ENCODE assay signal across 8 cellular contexts in genomic region chr3:28242519-28242918, GRCh38. TPM values are rescaled to one million over a fixed set of nuclear protein-coding genes. Genes with fewer than 3 reads are reported as not detected.
DNase-seq lines count a peak whose midpoint lies in the region; ATAC-seq and TF ChIP-seq lines count a peak whose summit lies in the region.

No MANE protein-coding gene starts in this region.

- H3K27ac ChIP-seq in DOHH2 (ENCODE audit: low read depth, low read length) (no peak overlapping the region), PC-3 (ENCODE audit: low read length) (no peak overlapping the region), esophagus (ENCODE audit: low read depth in 2 of 2, low read length in 1 of 2) (no peak overlapping the region), psoas muscle (no peak overlapping the region)

- POLR2A ChIA-PET in PC-3 (lab: Charles Lee; ENCODE audit: unreplicated experiment) = no interaction called here

- no peaks in the 10 kb centered on the region for H4K20me1 ChIP-seq in DOHH2 (ENCODE audit: control insufficient read depth, insufficient read depth, low read depth, low read length)
- H4K20me1 ChIP-seq in PC-3 (ENCODE audit: low read length) = no peaks in the 10 kb centered on the region

- 92 to 96% methylated on average over 3 of the region's 3 CpGs for WGBS in esophagus, 2 donors
- 94 to 98% (median 98%) methylated on average over 3 of the region's 3 CpGs for WGBS in psoas muscle, 3 donors

- intact Hi-C loops in PC-3 (cut with micrococcal nuclease) (loop anchor here (5.0 kb wide), 1 partner anchor 530 kb away; no protein-coding TSS in a partner anchor), psoas muscle (cut with DNase I) (no loop called here)

- peak overlapping the region; percentile 93 for H3K9ac ChIP-seq in PC-3 (ENCODE audit: low read length)

- no peaks in the 10 kb centered on the region for H3K27me3 ChIP-seq in DOHH2 (ENCODE audit: control insufficient read depth, low read length)
- H3K27me3 ChIP-seq in PC-3 (ENCODE audit: low read length) = no peaks in the 10 kb centered on the region
- no peaks in the 10 kb centered on the region for H3K27me3 ChIP-seq in esophagus (ENCODE audit: control insufficient read depth in 1 of 2, insufficient read depth in 2 of 2, low read length in 2 of 2)
- no peaks in the 10 kb centered on the region for H3K27me3 ChIP-seq in psoas muscle (ENCODE audit: insufficient read depth in 3 of 3, low read length in 2 of 3)

- H3K4me1 ChIP-seq in DOHH2 (ENCODE audit: control insufficient read depth, low read length) = peaks cover 20% of the 10 kb centered on the region
- H3K4me1 ChIP-seq in PC-3 (ENCODE audit: insufficient read depth, low read length) = peaks cover 22% of the 10 kb centered on the region
- no peaks in the 10 kb centered on the region for H3K4me1 ChIP-seq in esophagus (ENCODE audit: control insufficient read depth in 2 of 2, insufficient read depth in 2 of 2, low read length in 1 of 2)
- peaks cover 17% of the 10 kb centered on the region for H3K4me1 ChIP-seq in psoas muscle

- CTCF ChIA-PET in PC-3 (lab: Charles Lee) = no interaction called here

- H3K4me2 ChIP-seq in DOHH2 (ENCODE audit: low read length) (peak overlapping the region; percentile 77), PC-3 (ENCODE audit: low read length) (peak overlapping the region; percentile 95)

- DNase-seq in PC-3 (no peak), psoas muscle (no peak), ureter (ENCODE audit: low spot score) (no peak), NCI-H345 (lab: John Stamatoyannopoulos, UW) (no peak), COLO668 (lab: John Stamatoyannopoulos, UW; ENCODE audit: unreplicated experiment) (no peak)

- peak overlapping the region; percentile 77; the same call in 1 of the 2 replicates for H2AFZ ChIP-seq in PC-3 (ENCODE audit: low read length)

- H3K4me3 ChIP-seq in DOHH2 (ENCODE audit: low read length) = peak overlapping the region; percentile 83
- H3K4me3 ChIP-seq in PC-3 (ENCODE audit: low read length) = peak overlapping the region; percentile 84
- H3K4me3 ChIP-seq in esophagus (ENCODE audit: low read depth in 1 of 2, low read length in 2 of 2) = peak overlapping the region; percentile 87 to 90
- peak overlapping the region; percentile 85 for H3K4me3 ChIP-seq in psoas muscle

- H3F3A ChIP-seq in DOHH2 (ENCODE audit: control insufficient read depth, insufficient read depth) (no peaks in the 10 kb centered on the region), PC-3 (ENCODE audit: low read length, unreplicated experiment) (no peaks in the 10 kb centered on the region)

- TF ChIP-seq CTCF in DOHH2 (IDR thresholded peaks at IDR 0.05; ENCODE audit: low read depth, low read length, poor library complexity, severe bottlenecking) (no peak), PC-3 (conservative IDR thresholded peaks at IDR 0.05; ENCODE audit: low read depth, low read length) (no peak), psoas muscle (IDR thresholded peaks at IDR 0.05) (no peak)

- no peaks in the 10 kb centered on the region for H3K9me3 ChIP-seq in DOHH2 (ENCODE audit: control insufficient read depth, insufficient read depth, low read length)
- H3K9me3 ChIP-seq in PC-3 (ENCODE audit: low read length) = no peaks in the 10 kb centered on the region
- no peaks in the 10 kb centered on the region for H3K9me3 ChIP-seq in esophagus (ENCODE audit: control insufficient read depth in 2 of 2, insufficient read depth in 1 of 2, low read depth in 1 of 2, low read length in 1 of 2)
- H3K9me3 ChIP-seq in psoas muscle = no peaks in the 10 kb centered on the region

- no peaks in the 10 kb centered on the region for H3K9me2 ChIP-seq in DOHH2 (replicated peaks; ENCODE audit: control insufficient read depth, low read length)
- no peaks in the 10 kb centered on the region for H3K9me2 ChIP-seq in PC-3 (replicated peaks; ENCODE audit: low read length)

- TSS peak; percentile 54 for BruUV-seq in PC-3 (replicated peaks; lab: Mats Ljungman, UMichigan)

- no peak for ATAC-seq in PC-3
- ATAC-seq in psoas muscle = no peak
- ATAC-seq in HG02610 (IDR thresholded peaks at IDR 0.05; ENCODE audit: unreplicated experiment) = no peak

- H3K36me3 ChIP-seq in DOHH2 (ENCODE audit: control insufficient read depth, low read length) (peaks cover 3% of the 10 kb centered on the region; the same call in 1 of the 2 replicates), PC-3 (ENCODE audit: low read depth, low read length) (no peaks in the 10 kb centered on the region), esophagus (ENCODE audit: control insufficient read depth in 2 of 2, insufficient read depth in 2 of 2, low read length in 1 of 2) (no peaks in the 10 kb centered on the region), psoas muscle (ENCODE audit: insufficient read depth in 1 of 2, low read depth in 1 of 2) (no peaks in the 10 kb centered on the region)

- H3K79me2 ChIP-seq in DOHH2 (ENCODE audit: control insufficient read depth, low read length) = peaks cover 60% of the 10 kb centered on the region
- peaks cover 61% of the 10 kb centered on the region for H3K79me2 ChIP-seq in PC-3 (ENCODE audit: low read length)

RNA-seq across cellular contexts. Expression of gene CMC1, which starts 1.1 kb away (rescaled TPM):
- total RNA-seq in PC-3 (2014; rRNA removed) (11.3 and 16.7 TPM in 2 replicates), psoas muscle (10 to 100 TPM; 14.4 to 23.2 (median 15.9) TPM), ureter (16.9 TPM)
- polyA plus RNA-seq in esophagus (10 to 100 TPM; 20.8 to 21.9 TPM), psoas muscle (10 to 100 TPM; 49.6 to 73.4 (median 54.4) TPM)
